24 cellular contexts compared by ENCODE assay signal in the genomic region with DNA sequence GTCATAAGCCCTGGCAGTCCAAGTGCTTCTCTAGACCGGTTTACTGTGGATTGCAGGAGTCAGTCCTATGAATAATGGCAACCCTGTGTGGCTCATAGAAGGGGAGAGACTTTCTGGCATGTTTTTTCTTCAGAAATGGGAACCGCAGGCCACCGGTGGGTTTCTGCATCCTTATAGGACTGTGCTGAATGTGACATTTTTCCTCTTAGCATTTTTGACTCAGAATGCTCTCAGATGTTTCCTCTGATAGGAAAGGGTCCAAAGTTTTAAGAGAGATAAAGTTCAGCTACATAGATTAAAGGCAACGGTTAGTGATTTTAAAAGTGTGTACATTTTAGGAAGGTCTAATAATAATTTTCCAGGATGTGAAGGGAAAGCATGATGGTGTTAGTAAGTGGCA. TPM values are rescaled to one million over a fixed set of nuclear protein-coding genes. Genes with fewer than 3 reads are reported as not detected.
DNase-seq lines count a peak whose midpoint lies in the region; ATAC-seq, FAIRE-seq and TF ChIP-seq lines count a peak whose summit lies in the region.
"Had no signal": no experiment of that assay in that cellular context is flagged by ENCODE, and none has a peak within 500 bp of the region (broad histone marks: within the 10 kb centered on the region; RNA-seq: fewer than 3 reads in every experiment).

No MANE protein-coding gene starts in this region.

- H3K27me3 ChIP-seq in GM23338 (ENCODE audit: insufficient read depth) (no peaks in the 10 kb centered on the region), GM12878 (replicated peaks in 1 of 2; ENCODE audit: control insufficient read depth in 2 of 2, insufficient read depth in 2 of 2, low read length in 1 of 2) (no peaks in the 10 kb centered on the region), lower lobe of right lung (ENCODE audit: low read depth) (no peaks in the 10 kb centered on the region), Peyer's patch (no peaks in the 10 kb centered on the region)

- 93% methylated on average over 4 of the region's 4 CpGs for WGBS in A549 (ENCODE audit: missing lambda C conversion rate)
- 60% methylated on average over 4 of the region's 4 CpGs for WGBS in GM12878 (ENCODE audit: insufficient coverage, insufficient replicate concordance, low lambda C conversion rate, missing lambda C conversion rate)

- H3K4me2 ChIP-seq in A549 (0 out of 3 replicates have a peak overlapping the region, but pooled peaks have one; percentile 36), GM23338 (no peak overlapping the region), GM12878 (ENCODE audit: control insufficient read depth, insufficient read depth) (peak overlapping the region; percentile 27; the same call in 1 of the 2 replicates)

- H4K20me1 ChIP-seq in GM23338 (replicated peaks; ENCODE audit: insufficient read depth), result peaks cover 41% of the 10 kb centered on the region
- no peaks in the 10 kb centered on the region for H4K20me1 ChIP-seq in GM12878 (ENCODE audit: control insufficient read depth, insufficient read depth)

- CTCF ChIA-PET in A549 (lab: Yijun Ruan, JAX) (interaction anchor here (0.8 kb wide), 1 partner anchor 179 kb away, joined by 3 read pairs; no protein-coding TSS in a partner anchor), GM12878 (lab: Yijun Ruan, JAX) (interaction anchor here (1.0 kb wide), 1 partner anchor 40 kb away, joined by 3 read pairs; no protein-coding TSS in a partner anchor)

- peak overlapping the region; percentile 69; the same call in 1 of the 2 replicates for H3K27ac Mint-ChIP-seq in GM23338
- H3K27ac Mint-ChIP-seq: activated naive CD8-positive, alpha-beta T cell; activated T-helper 17 cell treated with anti-CD3 and anti-CD28 coated beads, Interleukin-2, amount 50 U/mL, for 72 hours; CD4-positive, alpha-beta T cell; effector memory CD8-positive, alpha-beta T cell; stimulated activated naive CD8-positive, alpha-beta T cell treated with anti-CD3 and anti-CD28 coated beads, Interleukin-15, Interleukin-2, amounts not matched to agents 100 ng/mL and 50 ng/mL, for 24 hours had no signal

- H3K9ac ChIP-seq in GM12878 (ENCODE audit: control insufficient read depth, insufficient read depth, low read length), result no peak overlapping the region

- TF ChIP-seq CTCF in A549 (IDR thresholded peaks at IDR 0.05), result no peak
- TF ChIP-seq CTCF in GM23338 (conservative IDR thresholded peaks at IDR 0.05; ENCODE audit: low read depth in 2 of 2), result no peak
- TF ChIP-seq CTCF in GM12878 (IDR thresholded peaks at IDR 0.05 in 2 of 3, conservative IDR thresholded peaks at IDR 0.05 in 1 of 3; ENCODE audit: control insufficient read depth in 2 of 3, extremely low read depth in 1 of 3, insufficient read depth in 1 of 3, low read depth in 3 of 3, low read length in 3 of 3), result no peak
- no peak for TF ChIP-seq CTCF in lower lobe of right lung (IDR thresholded peaks at IDR 0.05)
- no peak for TF ChIP-seq CTCF in Peyer's patch (IDR thresholded peaks at IDR 0.05)

- H3K9me3 Mint-ChIP-seq in GM23338, result no peaks in the 10 kb centered on the region
- H3K9me3 Mint-ChIP-seq: activated T-helper 17 cell treated with anti-CD3 and anti-CD28 coated beads, Interleukin-2, amount 50 U/mL, for 72 hours; CD4-positive, alpha-beta T cell; effector memory CD8-positive, alpha-beta T cell; stimulated activated naive CD8-positive, alpha-beta T cell treated with anti-CD3 and anti-CD28 coated beads, Interleukin-15, Interleukin-2, amounts not matched to agents 100 ng/mL and 50 ng/mL, for 24 hours had no signal

- peaks cover 71% of the 10 kb centered on the region for H3K36me3 Mint-ChIP-seq in GM23338 (ENCODE audit: low read depth)
- H3K36me3 Mint-ChIP-seq: activated naive CD8-positive, alpha-beta T cell had no signal

- no peak for ATAC-seq in A549
- ATAC-seq in GM23338, result no peak
- no peak for ATAC-seq in GM12878
- no peak for ATAC-seq in lower lobe of right lung
- no peak for ATAC-seq in HG02938 (IDR thresholded peaks at IDR 0.05; ENCODE audit: unreplicated experiment)
- ATAC-seq: activated T-helper 17 cell treated with anti-CD3 and anti-CD28 coated beads, Interleukin-2, amount 50 U/mL, for 72 hours; effector memory CD8-positive, alpha-beta T cell; HCT116 had no signal

- no TSS peak for BruUV-seq in GM12878 (replicated peaks; lab: Mats Ljungman, UMichigan)

- RAD21 ChIA-PET in GM12878 (lab: Charles Lee; ENCODE audit: unreplicated experiment), result interaction anchor here (1.3 to 1.5 kb wide), 2 partner anchors 9 to 106 kb away, joined by 3 read pairs; no protein-coding TSS in a partner anchor

- H3K9me3 ChIP-seq in A549 (no peaks in the 10 kb centered on the region), GM12878 (replicated peaks; ENCODE audit: control insufficient read depth, insufficient read depth, low read length) (no peaks in the 10 kb centered on the region), lower lobe of right lung (no peaks in the 10 kb centered on the region), Peyer's patch (no peaks in the 10 kb centered on the region)
- H3K9me3 ChIP-seq: neutrophil had no signal

- H3K4me3 ChIP-seq in A549, result no peak overlapping the region
- H3K4me3 ChIP-seq in GM23338, result no peak overlapping the region
- peak overlapping the region; percentile 23; the same call in 1 of the 2 replicates for H3K4me3 ChIP-seq in GM12878
- no peak overlapping the region for H3K4me3 ChIP-seq in lower lobe of right lung
- H3K4me3 ChIP-seq in Peyer's patch, result no peak overlapping the region

- DNase-seq in A549 (ENCODE audit: low read depth in 1 of 2, low spot score in 1 of 2) (no peak), GM23338 (ENCODE audit: low spot score) (no peak), GM12878 (ENCODE audit: low read depth, low spot score) (no peak), lower lobe of right lung (no peak), Peyer's patch (no peak), GM12892 (ENCODE audit: insufficient read length) (no peak)
- DNase-seq in stimulated activated CD4-positive, alpha-beta T cell treated with anti-CD3 and anti-CD28 coated beads, Interleukin-4, amount 100 ng/mL, for 1 hour, result no peak
- DNase-seq: CD4-positive, alpha-beta T cell; effector memory CD8-positive, alpha-beta T cell; KG1; kidney glomerular epithelial cell; NCI-H2029 treated with DMSO at 0.1 percent for 48 hours; NCI-H226; NCI-H774; stimulated activated CD4-positive, alpha-beta T cell treated with anti-CD3 and anti-CD28 coated beads, Interleukin-4, amount 100 ng/mL, for 24 hours; T-helper 9 cell; trophoblast cell had no signal

- H3K79me2 ChIP-seq in GM23338 (replicated peaks; ENCODE audit: insufficient read depth), result peaks cover 100% of the 10 kb centered on the region
- H3K79me2 ChIP-seq in GM12878 (ENCODE audit: control insufficient read depth, insufficient read depth, low read length), result peaks cover 55% of the 10 kb centered on the region

- FAIRE-seq in A549 (lab: Jason Lieb, UNC) (no peak), GM12878 (lab: Jason Lieb, UNC) (no peak), GM12892 (lab: Jason Lieb, UNC) (no peak)
- FAIRE-seq: G401.6 had no signal

- no peaks in the 10 kb centered on the region for H3K9me2 ChIP-seq in GM23338 (ENCODE audit: insufficient read depth)

- TF ChIP-seq EP300 in A549 (IDR thresholded peaks at IDR 0.05) (no peak), GM12878 (IDR thresholded peaks at IDR 0.05; ENCODE audit: borderline replicate concordance in 1 of 2, control insufficient read depth in 1 of 2, low read depth in 2 of 2, low read length in 2 of 2) (no peak)

- in situ Hi-C loops in GM12878 (cut with MboI), result no loop called here

- H3K4me1 ChIP-seq in A549 (peaks cover 78% of the 10 kb centered on the region), GM23338 (ENCODE audit: insufficient read depth) (peaks cover 35% of the 10 kb centered on the region), GM12878 (ENCODE audit: control insufficient read depth, insufficient read depth, low read length) (peaks cover 13% of the 10 kb centered on the region), lower lobe of right lung (peaks cover 54% of the 10 kb centered on the region), Peyer's patch (peaks cover 0 to 21% (median 0%) of the 10 kb centered on the region in 4 donors)

- TF ChIP-seq RAD21 in A549 (conservative IDR thresholded peaks at IDR 0.05 in 1 of 2, IDR thresholded peaks at IDR 0.05 in 1 of 2), result no peak
- no peak for TF ChIP-seq RAD21 in GM12878 (IDR thresholded peaks at IDR 0.05; ENCODE audit: insufficient read depth, low read depth, low read length)

- no peak overlapping the region for H3K4me3 Mint-ChIP-seq in GM23338
- H3K4me3 Mint-ChIP-seq: activated naive CD8-positive, alpha-beta T cell; activated T-helper 17 cell treated with anti-CD3 and anti-CD28 coated beads, Interleukin-2, amount 50 U/mL, for 72 hours; CD4-positive, alpha-beta T cell; effector memory CD8-positive, alpha-beta T cell; stimulated activated naive CD8-positive, alpha-beta T cell treated with anti-CD3 and anti-CD28 coated beads, Interleukin-15, Interleukin-2, amounts not matched to agents 100 ng/mL and 50 ng/mL, for 24 hours had no signal

- H2AFZ ChIP-seq in GM23338 (no peak overlapping the region), GM12878 (ENCODE audit: control insufficient read depth, low read depth, low read length) (no peak overlapping the region)

- POLR2A ChIA-PET in A549 (lab: Yijun Ruan, JAX) (no interaction called here), GM12878 (lab: Charles Lee) (interaction anchor here (1.2 to 1.4 kb wide), 2 partner anchors 14 to 19 kb away, joined by 5 to 6 read pairs; no protein-coding TSS in a partner anchor)

- SMC1A ChIA-PET in GM12878 (lab: Charles Lee; ENCODE audit: uncharacterized antibody, unreplicated experiment), result interaction anchor here (0.9 to 3.4 kb wide), 6 partner anchors 12 to 166 kb away, joined by 3 to 16 read pairs (median 3); no protein-coding TSS in a partner anchor

- H3K27me3 Mint-ChIP-seq in GM23338 (ENCODE audit: insufficient read depth, low read depth, poor library complexity), result no peaks in the 10 kb centered on the region

- intact Hi-C loops in GM12878 (cut with micrococcal nuclease; ENCODE audit: unreplicated experiment), result loop anchor here (5.0 to 10.0 kb wide), 2 partner anchors 158 to 1149 kb away; partner anchors contain the start of gene TUT7
- intact Hi-C loops in lower lobe of right lung (cut with DNase I), result no loop called here

- H3K36me3 ChIP-seq in GM23338 (ENCODE audit: insufficient read depth), result no peaks in the 10 kb centered on the region
- peaks cover 0 to 15% of the 10 kb centered on the region in 2 experiments; a peak in 2 of 4 replicates for H3K36me3 ChIP-seq in GM12878 (ENCODE audit: control insufficient read depth in 2 of 2, insufficient read depth in 2 of 2, low read length in 1 of 2)
- peaks cover 12% of the 10 kb centered on the region for H3K36me3 ChIP-seq in lower lobe of right lung
- no peaks in the 10 kb centered on the region for H3K36me3 ChIP-seq in Peyer's patch
- H3K36me3 ChIP-seq: neutrophil had no signal

- H3F3A ChIP-seq in GM23338 (replicated peaks; ENCODE audit: low read depth), result 0 out of 2 replicates have a peak, but pooled peaks cover 3% of the 10 kb centered on the region

- H3K4me1 Mint-ChIP-seq in GM23338, result peaks cover 30% of the 10 kb centered on the region
- H3K4me1 Mint-ChIP-seq: activated T-helper 17 cell treated with anti-CD3 and anti-CD28 coated beads, Interleukin-2, amount 50 U/mL, for 72 hours had no signal

- peak overlapping the region; percentile 10 to 84; a peak in 4 of 6 replicates for H3K27ac ChIP-seq in A549
- no peak overlapping the region for H3K27ac ChIP-seq in GM23338 (ENCODE audit: low read depth)
- peak overlapping the region; percentile 7; the same call in 1 of the 2 replicates for H3K27ac ChIP-seq in GM12878 (ENCODE audit: control insufficient read depth, insufficient read depth)
- H3K27ac ChIP-seq in lower lobe of right lung, result peak overlapping the region; percentile 13
- no peak overlapping the region for H3K27ac ChIP-seq in Peyer's patch
- H3K27ac ChIP-seq: neutrophil had no signal

- TF ChIP-seq POLR2A in A549 (IDR thresholded peaks at IDR 0.05; ENCODE audit: low read length), result no peak
- no peak for TF ChIP-seq POLR2A in GM12878 (IDR thresholded peaks at IDR 0.05; ENCODE audit: low read depth, low read length)
- TF ChIP-seq POLR2A in Peyer's patch (IDR thresholded peaks at IDR 0.05), result no peak
- TF ChIP-seq POLR2A in GM12892 (IDR thresholded peaks at IDR 0.05; ENCODE audit: low read depth, low read length), result no peak

RNA-seq across cellular contexts. Expression of gene DAPK1, which starts 6.3 kb away (rescaled TPM):
- 67.2 and 68.5 TPM in 2 replicates for polyA plus RNA-seq in A549 (2011; rRNA removed)
- polyA plus RNA-seq in A549 (2012; cell fraction: cytosol; rRNA removed), result 26.3 and 30.4 TPM in 2 replicates
- 53.4 and 54.0 TPM in 2 replicates for polyA plus RNA-seq in A549 (2012; cell fraction: nucleus; rRNA removed)
- polyA plus RNA-seq in A549 (2017; fragmentation: RNase III; extraction: RNeasy Plus Mini Kit Qiagen cat#74134 plus additional on column Dnase treatment), result 46.1 to 57.0 TPM (median 55.2 TPM) in 3 replicates
- polyA minus RNA-seq in A549 (2011; rRNA and poly(A)+ RNA removed), result 145 and 155 TPM in 2 replicates
- total RNA-seq in GM23338 (2014; rRNA removed; shearing (Covaris generic)), result 109 and 134 TPM in 2 replicates
- 32.2 and 37.0 TPM in 2 replicates for polyA plus RNA-seq in GM23338 (2016; fragmentation: Nextera tagmentation; extraction: Ambion mirVana)
- 289 and 314 TPM in 2 replicates for total RNA-seq in GM12878 (2013; cell fraction: nucleolus; rRNA removed)
- total RNA-seq in GM12878 (2014; rRNA removed), result 54.7 and 57.5 TPM in 2 replicates
- total RNA-seq in GM12878 (2014; rRNA removed; fragmentation: Illumina TruSeq; extraction: Trizol), result 44.1 and 46.1 TPM in 2 replicates
- 94.7 and 96.7 TPM in 2 replicates for total RNA-seq in GM12878 (2021)
- 14.1 TPM for polyA plus RNA-seq in GM12878 (2011; ENCODE audit: low read depth)
- polyA plus RNA-seq in GM12878 (2011; rRNA removed), result 31.4 and 41.3 TPM in 2 replicates
- polyA plus RNA-seq in GM12878 (2011; cell fraction: cytosol; rRNA removed), result 22.3 and 23.6 TPM in 2 replicates
- 127 and 131 TPM in 2 replicates for polyA plus RNA-seq in GM12878 (2011; cell fraction: nucleus; rRNA removed)
- 24.5 and 32.2 TPM in 2 replicates for polyA plus RNA-seq in GM12878 (2012)
- polyA plus RNA-seq in GM12878 (2014; fragmentation: Illumina TruSeq; extraction: Trizol), result 43.6 and 48.4 TPM in 2 replicates
- polyA plus RNA-seq in GM12878 (2014; fragmentation: Nextera tagmentation; extraction: Ambion mirVana), result 10 to 100 TPM in 1 of 2 experiments, 1 to 10 TPM in 1; 8.2 to 10.4 TPM
- polyA plus RNA-seq in GM12878 (2014; rRNA removed), result 48.2 and 56.5 TPM in 2 replicates
- 10 to 100 TPM; 55.5 to 56.0 TPM for polyA plus RNA-seq in GM12878 (2016; fragmentation: Nextera tagmentation; extraction: Ambion mirVana)
- polyA minus RNA-seq in GM12878 (2011; rRNA and poly(A)+ RNA removed), result 88.0 and 110 TPM in 2 replicates
- 13.4 and 14.3 TPM in 2 replicates for polyA minus RNA-seq in GM12878 (2011; cell fraction: cytosol; rRNA and poly(A)+ RNA removed)
- 88.4 and 117 TPM in 2 replicates for polyA minus RNA-seq in GM12878 (2011; cell fraction: nucleus; rRNA and poly(A)+ RNA removed)
- total RNA-seq in lower lobe of right lung, result 196 TPM
- total RNA-seq in Peyer's patch, result 10 to 100 TPM; 45.4 to 96.4 (median 77.2) TPM
- 26.7 TPM for polyA plus RNA-seq in GM12892 (2012; ENCODE audit: missing spikeins)

Comparison
In these comparisons a context has a peak if more than half of its experiments do, and no peak if none do; other contexts are left out.
1. H3K27ac ChIP-seq: peak in A549 (2 of 2), GM12878 (single experiment) and lower lobe of right lung (single experiment); none in GM23338 (single experiment) and Peyer's patch (0 of 4).